In genomic region chr5:139897982-139898381, GRCh38 we compare ENCODE assay signal across 37 cellular contexts.
"Had no signal": no experiment of that assay in that cellular context is flagged by ENCODE, and none has a peak within 500 bp of the region (broad histone marks: within the 10 kb centered on the region; RNA-seq: fewer than 3 reads in every experiment).

No MANE protein-coding gene starts in this region.

- H3K4me3 ChIP-seq: adrenal gland, body of pancreas, breast epithelium, cardiac muscle cell had no signal

- H3K4me3 Mint-ChIP-seq: activated B cell treated with CpG ODN at 0.5 μM for 24 hours; activated CD4-positive, alpha-beta memory T cell treated with anti-CD3 and anti-CD28 coated beads for 36 hours; activated CD4-positive, alpha-beta T cell treated with anti-CD3 and anti-CD28 coated beads, Interleukin-2, amount 10 ng/mL, durations not matched to agents 24 days and 14 days; activated CD8-positive, alpha-beta T cell treated with anti-CD3 and anti-CD28 coated beads for 36 hours; activated naive CD4-positive, alpha-beta T cell treated with anti-CD3 and anti-CD28 coated beads for 36 hours; activated naive CD8-positive, alpha-beta T cell treated with anti-CD3 and anti-CD28 coated beads for 36 hours; activated T-cell treated with anti-CD3 and anti-CD28 coated beads, Interleukin-2, amount 50 U/mL, for 4 hours; activated T-cell treated with anti-CD3 and anti-CD28 coated beads, Interleukin-2, amount 50 U/mL, for 72 hours; activated T-helper 1 cell treated with anti-CD3 and anti-CD28 coated beads, Interleukin-12 subunit alpha, Interleukin-12 subunit beta, Interleukin-2, Interleukin-4 antibody, amounts not matched to agents 30 ng/mL and 10 ng/mL and 1 ng/mL, durations not matched to agents 14 hours and 24 hours and 36 hours; activated T-helper 17 cell treated with anti-CD3 and anti-CD28 coated beads, Interleukin-2, amount 50 U/mL, for 72 hours; T-helper 1 cell treated with Interleukin-12 subunit alpha and Interleukin-12 subunit beta and Interleukin-4 antibody, amounts not matched to agents 30 μg/mL and 1 μg/mL, for 36 hours; T-helper 2 cell treated with Interferon-gamma antibody and Interleukin-4, amounts not matched to agents 5 μg/mL and 100 μg/mL, for 36 hours had no signal

- H3K27me3 ChIP-seq: adrenal gland, body of pancreas, breast epithelium had no signal

- H3K9me3 ChIP-seq: adrenal gland, body of pancreas, breast epithelium had no signal

- H3K36me3 Mint-ChIP-seq: activated CD4-positive, alpha-beta memory T cell treated with anti-CD3 and anti-CD28 coated beads for 36 hours; activated naive CD4-positive, alpha-beta T cell treated with anti-CD3 and anti-CD28 coated beads, Interleukin-2, amount 50 U/mL, for 72 hours; activated naive CD8-positive, alpha-beta T cell treated with anti-CD3 and anti-CD28 coated beads for 36 hours had no signal

- FAIRE-seq: astrocyte, TTC549 had no signal

- H3K36me3 ChIP-seq: adrenal gland, brain microvascular endothelial cell, breast epithelium, cardiac muscle cell had no signal

- H3K27ac Mint-ChIP-seq: activated B cell treated with CpG ODN at 0.5 μM for 24 hours; activated CD4-positive, alpha-beta memory T cell treated with anti-CD3 and anti-CD28 coated beads for 36 hours; activated CD4-positive, alpha-beta T cell treated with anti-CD3 and anti-CD28 coated beads, Interleukin-2, amount 10 ng/mL, durations not matched to agents 24 days and 14 days; activated CD8-positive, alpha-beta T cell treated with anti-CD3 and anti-CD28 coated beads for 36 hours; activated naive CD4-positive, alpha-beta T cell treated with anti-CD3 and anti-CD28 coated beads for 36 hours; activated naive CD4-positive, alpha-beta T cell treated with anti-CD3 and anti-CD28 coated beads, Interleukin-2, amount 50 U/mL, for 72 hours; activated naive CD8-positive, alpha-beta T cell treated with anti-CD3 and anti-CD28 coated beads for 36 hours; activated T-cell treated with anti-CD3 and anti-CD28 coated beads, Interleukin-2, amount 50 U/mL, for 72 hours; activated T-helper 1 cell treated with anti-CD3 and anti-CD28 coated beads, Interleukin-12 subunit alpha, Interleukin-12 subunit beta, Interleukin-2, Interleukin-4 antibody, amounts not matched to agents 30 ng/mL and 10 ng/mL and 1 ng/mL, durations not matched to agents 14 hours and 24 hours and 36 hours; activated T-helper 17 cell treated with anti-CD3 and anti-CD28 coated beads, Interleukin-2, amount 50 U/mL, for 72 hours; T-helper 1 cell treated with Interleukin-12 subunit alpha and Interleukin-12 subunit beta and Interleukin-4 antibody, amounts not matched to agents 30 μg/mL and 1 μg/mL, for 36 hours; T-helper 2 cell treated with Interferon-gamma antibody and Interleukin-4, amounts not matched to agents 5 μg/mL and 100 μg/mL, for 36 hours had no signal

- H3K4me1 Mint-ChIP-seq: activated B cell treated with CpG ODN at 0.5 μM for 24 hours; activated CD4-positive, alpha-beta T cell treated with anti-CD3 and anti-CD28 coated beads, Interleukin-2, amount 10 ng/mL, durations not matched to agents 24 days and 14 days; activated naive CD8-positive, alpha-beta T cell treated with anti-CD3 and anti-CD28 coated beads for 36 hours; activated T-helper 17 cell treated with anti-CD3 and anti-CD28 coated beads, Interleukin-2, amount 50 U/mL, for 72 hours had no signal

- DNase-seq: activated B cell treated with CpG ODN at 0.5 μM for 24 hours; activated CD4-positive, alpha-beta memory T cell treated with anti-CD3 and anti-CD28 coated beads for 36 hours; activated CD4-positive, alpha-beta T cell treated with anti-CD3 and anti-CD28 coated beads for 4 hours; activated CD4-positive, alpha-beta T cell treated with anti-CD3 and anti-CD28 coated beads, Interleukin-2, amount 10 ng/mL, durations not matched to agents 24 days and 14 days; activated CD4-positive, alpha-beta T cell treated with anti-CD3 and anti-CD28 coated beads, Interleukin-2, amount 50 U/mL, for 1 hour; activated CD4-positive, alpha-beta T cell treated with anti-CD3 and anti-CD28 coated beads, Interleukin-2, amount 50 U/mL, for 4 hours; activated CD4-positive, CD25-positive, alpha-beta regulatory T cell treated with anti-CD3 and anti-CD28 coated beads, Interleukin-2, amount 50 U/mL, for 72 hours; activated CD8-positive, alpha-beta memory T cell treated with anti-CD3 and anti-CD28 coated beads, Interleukin-2, amount 50 U/mL, for 4 hours; activated CD8-positive, alpha-beta T cell treated with anti-CD3 and anti-CD28 coated beads for 36 hours; activated gamma-delta T cell treated with Interleukin-2 at 50 U/mL for 16 hours; activated naive CD4-positive, alpha-beta T cell; activated naive CD4-positive, alpha-beta T cell treated with anti-CD3 and anti-CD28 coated beads for 36 hours; activated naive CD4-positive, alpha-beta T cell treated with anti-CD3 and anti-CD28 coated beads, Interleukin-2, amount 50 U/mL, for 16 hours; activated naive CD8-positive, alpha-beta T cell treated with anti-CD3 and anti-CD28 coated beads for 36 hours; activated T-cell treated with anti-CD3 and anti-CD28 coated beads for 4 hours; activated T-cell treated with anti-CD3 and anti-CD28 coated beads, Interleukin-2, amount 50 U/mL, for 1 hour; activated T-cell treated with anti-CD3 and anti-CD28 coated beads, Interleukin-2, amount 50 U/mL, for 4 hours; activated T-cell treated with anti-CD3 and anti-CD28 coated beads, Interleukin-2, amount 50 U/mL, for 72 hours; adrenal gland; amniotic stem cell; aorta; body of pancreas; brain microvascular endothelial cell; central memory CD4-positive, alpha-beta T cell; cerebellar nuclear complex; T-helper 1 cell; T-helper 9 cell had no signal

- H3K27ac ChIP-seq: adrenal gland, body of pancreas, brain microvascular endothelial cell, cardiac muscle cell, VCaP had no signal

- H3K9me3 Mint-ChIP-seq: activated B cell treated with CpG ODN at 0.5 μM for 24 hours; activated CD4-positive, alpha-beta memory T cell treated with anti-CD3 and anti-CD28 coated beads for 36 hours; activated CD4-positive, alpha-beta T cell treated with anti-CD3 and anti-CD28 coated beads, Interleukin-2, amount 10 ng/mL, durations not matched to agents 24 days and 14 days; activated CD8-positive, alpha-beta T cell treated with anti-CD3 and anti-CD28 coated beads for 36 hours; activated naive CD4-positive, alpha-beta T cell treated with anti-CD3 and anti-CD28 coated beads for 36 hours; activated naive CD4-positive, alpha-beta T cell treated with anti-CD3 and anti-CD28 coated beads, Interleukin-2, amount 50 U/mL, for 72 hours; activated naive CD8-positive, alpha-beta T cell treated with anti-CD3 and anti-CD28 coated beads for 36 hours; activated T-cell treated with anti-CD3 and anti-CD28 coated beads, Interleukin-2, amount 50 U/mL, for 4 hours; activated T-cell treated with anti-CD3 and anti-CD28 coated beads, Interleukin-2, amount 50 U/mL, for 72 hours; activated T-helper 1 cell treated with anti-CD3 and anti-CD28 coated beads, Interleukin-12 subunit alpha, Interleukin-12 subunit beta, Interleukin-2, Interleukin-4 antibody, amounts not matched to agents 30 ng/mL and 10 ng/mL and 1 ng/mL, durations not matched to agents 14 hours and 24 hours and 36 hours; activated T-helper 17 cell treated with anti-CD3 and anti-CD28 coated beads, Interleukin-2, amount 50 U/mL, for 72 hours; T-helper 1 cell treated with Interleukin-12 subunit alpha and Interleukin-12 subunit beta and Interleukin-4 antibody, amounts not matched to agents 30 μg/mL and 1 μg/mL, for 36 hours; T-helper 2 cell treated with Interferon-gamma antibody and Interleukin-4, amounts not matched to agents 5 μg/mL and 100 μg/mL, for 36 hours had no signal

- ATAC-seq: activated CD8-positive, alpha-beta T cell treated with anti-CD3 and anti-CD28 coated beads for 36 hours; activated naive CD4-positive, alpha-beta T cell treated with anti-CD3 and anti-CD28 coated beads, Interleukin-2, amount 50 U/mL, for 72 hours; activated T-cell treated with anti-CD3 and anti-CD28 coated beads, Interleukin-2, amount 50 U/mL, for 4 hours; activated T-cell treated with anti-CD3 and anti-CD28 coated beads, Interleukin-2, amount 50 U/mL, for 72 hours; activated T-helper 17 cell treated with anti-CD3 and anti-CD28 coated beads, Interleukin-2, amount 50 U/mL, for 72 hours; body of pancreas had no signal
